1 cellular context compared by ENCODE assay signal in genomic region chr19:3507371-3508120, GRCh38.
TF ChIP-seq lines count a peak whose summit lies in the region.

No MANE protein-coding gene starts in this region.

TF ChIP-seq in HepG2, 621 proteins besides CTCF, POLR2A, EP300 and RAD21 (continued from another document and continues in another):
- TF ChIP-seq MLXIP (CRISPR knock-in tag; IDR thresholded peaks at IDR 0.05; ENCODE audit: borderline replicate concordance), result no peak
- no peak for TF ChIP-seq ZNF326 (CRISPR knock-in tag; IDR thresholded peaks at IDR 0.05; ENCODE audit: borderline replicate concordance)
- no peak for TF ChIP-seq ZNF430 (CRISPR knock-in tag; IDR thresholded peaks at IDR 0.05)
- TF ChIP-seq KIAA2018 (CRISPR knock-in tag; IDR thresholded peaks at IDR 0.05; ENCODE audit: borderline replicate concordance), result no peak
- TF ChIP-seq ZNF318 (CRISPR knock-in tag; IDR thresholded peaks at IDR 0.05), result no peak
- TF ChIP-seq ZNF550 (CRISPR knock-in tag; IDR thresholded peaks at IDR 0.05; ENCODE audit: borderline replicate concordance), result no peak
- TF ChIP-seq PITX1 (CRISPR knock-in tag; IDR thresholded peaks at IDR 0.05), result 0 out of 2 replicates have a peak, but pooled peaks have one; percentile 25
- TF ChIP-seq CREM (IDR thresholded peaks at IDR 0.05), result no peak
- TF ChIP-seq CREM (CRISPR knock-in tag; IDR thresholded peaks at IDR 0.05), result no peak
- TF ChIP-seq ZNF691 (CRISPR knock-in tag; IDR thresholded peaks at IDR 0.05; ENCODE audit: borderline replicate concordance, low read depth), result no peak
- no peak for TF ChIP-seq FOXA1 (IDR thresholded peaks at IDR 0.05)
- TF ChIP-seq FOXA1 (CRISPR knock-in tag; IDR thresholded peaks at IDR 0.05), result no peak
- no peak for TF ChIP-seq MAX (IDR thresholded peaks at IDR 0.05)
- no peak for TF ChIP-seq KMT2B (CRISPR knock-in tag; IDR thresholded peaks at IDR 0.05)
- TF ChIP-seq GLI4 (CRISPR knock-in tag; IDR thresholded peaks at IDR 0.05; ENCODE audit: borderline replicate concordance), result peak; percentile 67; the same call in 1 of the 2 replicates
- TF ChIP-seq REST (IDR thresholded peaks at IDR 0.05; ENCODE audit: borderline replicate concordance in 1 of 2, low read depth in 1 of 2, low read length in 2 of 2), result no peak
- no peak for TF ChIP-seq TMF1 (CRISPR knock-in tag; IDR thresholded peaks at IDR 0.05; ENCODE audit: low read depth)
- TF ChIP-seq SNAPC4 (CRISPR knock-in tag; IDR thresholded peaks at IDR 0.05), result no peak
- peak; percentile 71; the same call in 1 of the 2 replicates for TF ChIP-seq KDM5B (CRISPR knock-in tag; IDR thresholded peaks at IDR 0.05; ENCODE audit: borderline replicate concordance)
